Comparison of ENCODE assay signal across 8 cellular contexts in genomic region chr22:50247748-50248147, GRCh38. TPM values are rescaled to one million over a fixed set of nuclear protein-coding genes. Genes with fewer than 3 reads are reported as not detected.
DNase-seq lines count a peak whose midpoint lies in the region; ATAC-seq and TF ChIP-seq lines count a peak whose summit lies in the region.

No MANE protein-coding gene starts in this region.

- peaks cover 49% of the 10 kb centered on the region for H3K79me2 ChIP-seq in Karpas-422 (ENCODE audit: low read length)

- TF ChIP-seq POLR2A in esophagus muscularis mucosa (IDR thresholded peaks at IDR 0.05; ENCODE audit: low read depth): no peak

- H3K27ac Mint-ChIP-seq in CD4-positive, alpha-beta memory T cell: peak overlapping the region in 6 of 7 donors; percentile 87 to 95 (median 90)

- no peaks in the 10 kb centered on the region for H3K9me3 Mint-ChIP-seq in CD4-positive, alpha-beta memory T cell

- H3K36me3 ChIP-seq in CD4-positive, alpha-beta memory T cell (ENCODE audit: insufficient read depth, low read length): peaks cover 19% of the 10 kb centered on the region
- H3K36me3 ChIP-seq in Karpas-422 (ENCODE audit: insufficient read depth, low read length) (peaks cover 10% of the 10 kb centered on the region; the same call in 1 of the 2 replicates), MG63 (peaks cover 35% of the 10 kb centered on the region), heart right ventricle (peaks cover 0 to 31% (median 0%) of the 10 kb centered on the region in 9 donors), esophagus muscularis mucosa (peaks cover 0 to 22% (median 10%) of the 10 kb centered on the region in 4 donors)

- H3K9me2 ChIP-seq in Karpas-422 (replicated peaks; ENCODE audit: insufficient read depth, low read length): no peaks in the 10 kb centered on the region

- H3K4me2 ChIP-seq in Karpas-422 (ENCODE audit: low read depth, low read length, poor library complexity, severe bottlenecking): peak overlapping the region; percentile 42

- H2AFZ ChIP-seq in Karpas-422 (ENCODE audit: low read length): no peak overlapping the region

- H3K36me3 Mint-ChIP-seq in CD4-positive, alpha-beta memory T cell: peaks cover 7 to 18% of the 10 kb centered on the region in 2 donors

- DNase-seq in CD4-positive, alpha-beta memory T cell: peak in 4 of 5 donors; percentile 66 to 81 (median 72)
- DNase-seq in Karpas-422 (peak; percentile 96), T-helper 9 cell (peak; percentile 57), fibroblast of pulmonary artery (ENCODE audit: low read depth) (peak; percentile 75), KG1 (lab: John Stamatoyannopoulos, UW) (no peak), MG63 (no peak), heart right ventricle (no peak), esophagus muscularis mucosa (ENCODE audit: extremely low spot score) (no peak)

- TF ChIP-seq EP300 in esophagus muscularis mucosa (IDR thresholded peaks at IDR 0.05): no peak

- 46 to 47% methylated on average over 16 of the region's 16 CpGs for WGBS in heart right ventricle, 2 donors
- 89% methylated on average over 3 of the region's 16 CpGs for WGBS in esophagus muscularis mucosa

- H3K9ac ChIP-seq in Karpas-422 (ENCODE audit: low read length): peak overlapping the region; percentile 54

- H3K4me1 ChIP-seq in CD4-positive, alpha-beta memory T cell (ENCODE audit: insufficient read depth, low read length): peaks cover 64% of the 10 kb centered on the region
- H3K4me1 ChIP-seq in Karpas-422 (ENCODE audit: low read length) (peaks cover 76% of the 10 kb centered on the region), heart right ventricle (peaks cover 30 to 68% (median 55%) of the 10 kb centered on the region in 9 donors), esophagus muscularis mucosa (peaks cover 45 to 87% (median 72%) of the 10 kb centered on the region in 4 donors)

- CTCF ChIA-PET in CD4-positive, alpha-beta memory T cell (lab: Charles Lee; ENCODE audit: partially characterized antibody): interaction anchor here (1.0 kb wide), 1 partner anchor 373 kb away, joined by 4 read pairs; no protein-coding TSS in a partner anchor

- intact Hi-C loops in CD4-positive, alpha-beta memory T cell (cut with micrococcal nuclease): no loop called here
- intact Hi-C loops in heart right ventricle (cut with DNase I) (loop anchor here in 5 of 10 donors (10.0 kb wide), 2 partner anchors 257 to 277 kb away; partner anchors contain the start of genes LMF2 (in 4 of the 5), NCAPH2 (in 4 of the 5) and SCO2 (in 1 of the 5)), esophagus muscularis mucosa (cut with DNase I) (loop anchor here (10.0 kb wide), 1 partner anchor 227 kb away; the partner anchor contains the start of gene SBF1)

- H3K4me1 Mint-ChIP-seq in CD4-positive, alpha-beta memory T cell: peaks cover 12 to 51% (median 30%) of the 10 kb centered on the region in 4 donors

- peak overlapping the region; percentile 48 for H3K27ac ChIP-seq in CD4-positive, alpha-beta memory T cell (ENCODE audit: low read depth, low read length)
- H3K27ac ChIP-seq in Karpas-422 (ENCODE audit: low read length): no peak overlapping the region
- H3K27ac ChIP-seq in heart right ventricle: no peak overlapping the region
- no peak overlapping the region for H3K27ac ChIP-seq in esophagus muscularis mucosa (replicated peaks in 1 of 4)

- no peaks in the 10 kb centered on the region for H3K9me3 ChIP-seq in CD4-positive, alpha-beta memory T cell (ENCODE audit: control insufficient read depth in 1 of 2, low read length in 2 of 2)
- H3K9me3 ChIP-seq in Karpas-422 (ENCODE audit: low read length) (no peaks in the 10 kb centered on the region), MG63 (no peaks in the 10 kb centered on the region), heart right ventricle (no peaks in the 10 kb centered on the region), esophagus muscularis mucosa (no peaks in the 10 kb centered on the region)

- no peaks in the 10 kb centered on the region for H3K27me3 Mint-ChIP-seq in CD4-positive, alpha-beta memory T cell

- no peak for ATAC-seq in heart right ventricle

- peaks cover 34% of the 10 kb centered on the region; the same call in 1 of the 2 replicates for H4K20me1 ChIP-seq in Karpas-422 (ENCODE audit: insufficient read depth, low read depth, low read length)

- H3K27me3 ChIP-seq in CD4-positive, alpha-beta memory T cell (ENCODE audit: insufficient read depth, low read length): no peaks in the 10 kb centered on the region
- no peaks in the 10 kb centered on the region for H3K27me3 ChIP-seq in Karpas-422 (ENCODE audit: low read length)
- no peaks in the 10 kb centered on the region for H3K27me3 ChIP-seq in MG63
- H3K27me3 ChIP-seq in heart right ventricle: no peaks in the 10 kb centered on the region
- no peaks in the 10 kb centered on the region for H3K27me3 ChIP-seq in esophagus muscularis mucosa

- no peak overlapping the region for H3K4me3 ChIP-seq in CD4-positive, alpha-beta memory T cell (ENCODE audit: low read length in 2 of 2)
- H3K4me3 ChIP-seq in Karpas-422 (ENCODE audit: low read length) (peak overlapping the region; percentile 31; the same call in 1 of the 2 replicates), fibroblast of pulmonary artery (replicated peaks; ENCODE audit: low read depth, low read length) (no peak overlapping the region), MG63 (no peak overlapping the region), heart right ventricle (no peak overlapping the region), esophagus muscularis mucosa (no peak overlapping the region)

- TF ChIP-seq CTCF in fibroblast of pulmonary artery (IDR thresholded peaks at IDR 0.05; ENCODE audit: low read length, missing control alignments) (no peak), heart right ventricle (IDR thresholded peaks at IDR 0.05) (no peak), esophagus muscularis mucosa (IDR thresholded peaks at IDR 0.05) (no peak)

- POLR2A ChIA-PET in CD4-positive, alpha-beta memory T cell (lab: Charles Lee; ENCODE audit: partially characterized antibody): interaction anchor here (1.1 kb wide), 2 partner anchors 22 to 94 kb away, joined by 3 read pairs; no protein-coding TSS in a partner anchor

- peak overlapping the region in 7 of 8 donors; percentile 6 to 89 (median 66) for H3K4me3 Mint-ChIP-seq in CD4-positive, alpha-beta memory T cell

RNA-seq across cellular contexts. Expression of gene TUBGCP6, which starts 2.9 kb away (rescaled TPM):
- total RNA-seq in CD4-positive, alpha-beta memory T cell: 100 to 1,000 TPM; 132 to 133 TPM
- 10 to 100 TPM; 16.5 to 20.5 TPM for polyA plus RNA-seq in CD4-positive, alpha-beta memory T cell
- 16.9 and 32.5 TPM in 2 replicates for total RNA-seq in Karpas-422 (2014; rRNA removed; shearing (Covaris generic); ENCODE audit: low replicate concordance)
- 11.8 and 17.2 TPM in 2 replicates for total RNA-seq in MG63 (2014; rRNA removed; shearing (Covaris generic); ENCODE audit: low replicate concordance)
- 10 to 100 TPM; 15.5 to 23.3 (median 18.5) TPM for total RNA-seq in heart right ventricle
- 10 to 100 TPM; 14.2 to 40.7 TPM for polyA plus RNA-seq in heart right ventricle
- 10 to 100 TPM; 20.2 to 38.0 (median 30.0) TPM for total RNA-seq in esophagus muscularis mucosa

RNA-seq across cellular contexts. Expression of gene HDAC10, which starts 3.3 kb away (rescaled TPM):
- 100 to 1,000 TPM; 141 to 151 TPM for total RNA-seq in CD4-positive, alpha-beta memory T cell
- polyA plus RNA-seq in CD4-positive, alpha-beta memory T cell: 1 to 10 TPM; 3.8 to 6.8 TPM
- 42.3 and 89.8 TPM in 2 replicates for total RNA-seq in Karpas-422 (2014; rRNA removed; shearing (Covaris generic); ENCODE audit: low replicate concordance)
- 8.5 and 21.5 TPM in 2 replicates for total RNA-seq in MG63 (2014; rRNA removed; shearing (Covaris generic); ENCODE audit: low replicate concordance)
- 10 to 100 TPM in 6 of 10 donors, 1 to 10 TPM in 4; 7.1 to 16.7 (median 10.3) TPM for total RNA-seq in heart right ventricle
- 10 to 100 TPM in 1 of 2 donors, 1 to 10 TPM in 1; 7.9 to 20.3 TPM for polyA plus RNA-seq in heart right ventricle
- 10 to 100 TPM; 10.2 to 19.5 (median 17.4) TPM for total RNA-seq in esophagus muscularis mucosa

RNA-seq across cellular contexts. Expression of gene MAPK12, which starts 13.7 kb away (rescaled TPM):
- 1 to 10 TPM; 2.9 TPM for total RNA-seq in CD4-positive, alpha-beta memory T cell
- under 1 TPM in 1 of 2 donors, not detected in 1; 0.05 TPM for polyA plus RNA-seq in CD4-positive, alpha-beta memory T cell
- 45.4 and 110 TPM in 2 replicates for total RNA-seq in Karpas-422 (2014; rRNA removed; shearing (Covaris generic); ENCODE audit: low replicate concordance)
- 54.4 and 58.0 TPM in 2 replicates for total RNA-seq in MG63 (2014; rRNA removed; shearing (Covaris generic); ENCODE audit: low replicate concordance)
- total RNA-seq in heart right ventricle (10 to 100 TPM; 10.6 to 21.9 (median 16.1) TPM), esophagus muscularis mucosa (10 to 100 TPM in 3 of 4 donors, 1 to 10 TPM in 1; 5.8 to 22.9 (median 16.1) TPM)
- polyA plus RNA-seq in heart right ventricle: 10 to 100 TPM; 14.8 to 23.0 TPM

RNA-seq across cellular contexts. Expression of gene MAPK11, which starts 22.4 kb away (rescaled TPM):
- total RNA-seq in CD4-positive, alpha-beta memory T cell: 1 to 10 TPM; 1.6 to 1.7 TPM
- under 1 TPM; 0.10 to 0.54 TPM for polyA plus RNA-seq in CD4-positive, alpha-beta memory T cell
- 6.4 and 15.8 TPM in 2 replicates for total RNA-seq in Karpas-422 (2014; rRNA removed; shearing (Covaris generic); ENCODE audit: low replicate concordance)
- 15.0 and 27.8 TPM in 2 replicates for total RNA-seq in MG63 (2014; rRNA removed; shearing (Covaris generic); ENCODE audit: low replicate concordance)
- total RNA-seq in heart right ventricle (10 to 100 TPM in 2 of 10 donors, 1 to 10 TPM in 8; 4.3 to 11.3 (median 7.1) TPM), esophagus muscularis mucosa (10 to 100 TPM in 2 of 4 donors, 1 to 10 TPM in 2; 3.7 to 12.5 (median 10.1) TPM)
- polyA plus RNA-seq in heart right ventricle: 10 to 100 TPM; 11.6 to 18.0 TPM

RNA-seq across cellular contexts. Expression of gene SELENOO, which starts 46.9 kb away (rescaled TPM):
- 10 to 100 TPM; 33.8 to 34.8 TPM for total RNA-seq in CD4-positive, alpha-beta memory T cell
- polyA plus RNA-seq in CD4-positive, alpha-beta memory T cell: 1 to 10 TPM; 2.0 to 6.6 TPM
- total RNA-seq in Karpas-422 (2014; rRNA removed; shearing (Covaris generic); ENCODE audit: low replicate concordance): 20.0 and 64.1 TPM in 2 replicates
- total RNA-seq in MG63 (2014; rRNA removed; shearing (Covaris generic); ENCODE audit: low replicate concordance): 6.5 and 13.8 TPM in 2 replicates
- total RNA-seq in heart right ventricle: 10 to 100 TPM in 9 of 10 donors, 1 to 10 TPM in 1; 9.6 to 24.6 (median 11.9) TPM
- polyA plus RNA-seq in heart right ventricle: 10 to 100 TPM; 22.6 to 29.8 TPM
- total RNA-seq in esophagus muscularis mucosa: 10 to 100 TPM; 22.4 to 41.0 (median 23.0) TPM

Comparison
In these comparisons a context has a peak if more than half of its experiments do, and no peak if none do; other contexts are left out.
1. DNase-seq: peak in CD4-positive, alpha-beta memory T cell (4 of 5), Karpas-422 (single experiment), T-helper 9 cell (single experiment) and fibroblast of pulmonary artery (single experiment); none in KG1 (single experiment), MG63 (single experiment), heart right ventricle (0 of 2) and esophagus muscularis mucosa (single experiment).